17 cellular contexts compared by ENCODE assay signal in genomic region chr1:195697130-195697529, GRCh38.
A peak's percentile ranks its signal among the peaks of the same experiment; 100 is the strongest.
DNase-seq lines count a peak whose midpoint lies in the region; ATAC-seq and TF ChIP-seq lines count a peak whose summit lies in the region.
"Had no signal": no experiment of that assay in that cellular context is flagged by ENCODE, and none has a peak within 500 bp of the region (broad histone marks: within the 10 kb centered on the region; RNA-seq: fewer than 3 reads in every experiment).

No MANE protein-coding gene starts in this region.

- H3K4me1 ChIP-seq in MM.1S (ENCODE audit: low read length) (peaks cover 5% of the 10 kb centered on the region; the same call in 1 of the 2 replicates), uterus (no peaks in the 10 kb centered on the region), right lobe of liver (no peaks in the 10 kb centered on the region)
- H3K4me1 ChIP-seq: esophagus muscularis mucosa, suprapubic skin had no signal

- CTCF ChIA-PET in activated naive CD4-positive, alpha-beta T cell treated with anti-CD3 and anti-CD28 coated beads, Interleukin-2, amount 10 ng/mL, durations not matched to agents 7 days and 5 days (lab: Charles Lee), result no interaction called here

- no peaks in the 10 kb centered on the region for H3F3A ChIP-seq in MM.1S (ENCODE audit: insufficient read depth, low read length)

- H3K4me1 Mint-ChIP-seq in activated naive CD4-positive, alpha-beta T cell treated with anti-CD3 and anti-CD28 coated beads, Interleukin-2, amount 10 ng/mL, durations not matched to agents 7 days and 5 days, result no peaks in the 10 kb centered on the region

- peak; percentile 87 for ATAC-seq in GM18873 (IDR thresholded peaks at IDR 0.05; ENCODE audit: low FRiP score, unreplicated experiment)
- peak; percentile 94 for ATAC-seq in GM21619 (IDR thresholded peaks at IDR 0.05; ENCODE audit: unreplicated experiment)
- peak; percentile 95 for ATAC-seq in HG03064 (IDR thresholded peaks at IDR 0.05; ENCODE audit: low read depth, unreplicated experiment)
- no peak for ATAC-seq in right lobe of liver

- no peak for TF ChIP-seq POLR2A in uterus (IDR thresholded peaks at IDR 0.05)
- no peak for TF ChIP-seq POLR2A in right lobe of liver (IDR thresholded peaks at IDR 0.05)

- no peak overlapping the region for H3K4me2 ChIP-seq in MM.1S (ENCODE audit: low read depth, low read length)

- no peaks in the 10 kb centered on the region for H3K27me3 Mint-ChIP-seq in activated naive CD4-positive, alpha-beta T cell treated with anti-CD3 and anti-CD28 coated beads, Interleukin-2, amount 10 ng/mL, durations not matched to agents 7 days and 5 days

- no peaks in the 10 kb centered on the region for H3K9me3 Mint-ChIP-seq in activated naive CD4-positive, alpha-beta T cell treated with anti-CD3 and anti-CD28 coated beads, Interleukin-2, amount 10 ng/mL, durations not matched to agents 7 days and 5 days

- 62% methylated on average over 2 of the region's 2 CpGs for WGBS in right lobe of liver (ENCODE audit: insufficient coverage, low coverage, low lambda C conversion rate, missing lambda C conversion rate)

- H3K9me2 ChIP-seq in MM.1S (replicated peaks; ENCODE audit: insufficient read depth, low read length), result no peaks in the 10 kb centered on the region

- DNase-seq in MM.1S (peak; percentile 86), uterus (no peak), right lobe of liver (no peak)
- no peak for DNase-seq in effector CD8-positive, alpha-beta T cell (lab: John Stamatoyannopoulos, UW)
- no peak for DNase-seq in activated naive CD4-positive, alpha-beta T cell treated with anti-CD3 and anti-CD28 coated beads, Interleukin-2, amount 10 ng/mL, durations not matched to agents 7 days and 5 days
- DNase-seq: activated CD8-positive, alpha-beta memory T cell treated with anti-CD3 and anti-CD28 coated beads, Interleukin-2, amount 50 U/mL, for 48 hours; C1 segment of cervical spinal cord; NCI-H1694; NCI-H774; nucleus accumbens; SHP77 treated with DMSO at 0.1 percent for 48 hours had no signal

- no peaks in the 10 kb centered on the region for H4K20me1 ChIP-seq in MM.1S (ENCODE audit: insufficient read depth, low read length)

- no peak overlapping the region for H2AFZ ChIP-seq in MM.1S (ENCODE audit: low read length)

- H3K9ac ChIP-seq in MM.1S (ENCODE audit: low read length), result no peak overlapping the region

- TF ChIP-seq CTCF in MM.1S (IDR thresholded peaks at IDR 0.05; ENCODE audit: low read length), result no peak
- no peak for TF ChIP-seq CTCF in uterus (IDR thresholded peaks at IDR 0.05)
- TF ChIP-seq CTCF in right lobe of liver (IDR thresholded peaks at IDR 0.05), result no peak

- no peak overlapping the region for H3K4me3 Mint-ChIP-seq in activated naive CD4-positive, alpha-beta T cell treated with anti-CD3 and anti-CD28 coated beads, Interleukin-2, amount 10 ng/mL, durations not matched to agents 7 days and 5 days

- no peaks in the 10 kb centered on the region for H3K36me3 Mint-ChIP-seq in activated naive CD4-positive, alpha-beta T cell treated with anti-CD3 and anti-CD28 coated beads, Interleukin-2, amount 10 ng/mL, durations not matched to agents 7 days and 5 days

- intact Hi-C loops in uterus (cut with DNase I; ENCODE audit: low total_unique reads) (no loop called here), right lobe of liver (cut with DNase I) (no loop called here)

- no peaks in the 10 kb centered on the region for H3K36me3 ChIP-seq in MM.1S (replicated peaks; ENCODE audit: insufficient read depth, low read length)
- H3K36me3 ChIP-seq in uterus, result no peaks in the 10 kb centered on the region
- no peaks in the 10 kb centered on the region for H3K36me3 ChIP-seq in right lobe of liver
- H3K36me3 ChIP-seq: esophagus muscularis mucosa, suprapubic skin had no signal

- no peaks in the 10 kb centered on the region for H3K79me2 ChIP-seq in MM.1S (ENCODE audit: low read length)

- H3K27ac Mint-ChIP-seq in activated naive CD4-positive, alpha-beta T cell treated with anti-CD3 and anti-CD28 coated beads, Interleukin-2, amount 10 ng/mL, durations not matched to agents 7 days and 5 days, result no peak overlapping the region

- H3K9me3 ChIP-seq in MM.1S (replicated peaks; ENCODE audit: insufficient read depth, low read length), result no peaks in the 10 kb centered on the region
- no peaks in the 10 kb centered on the region for H3K9me3 ChIP-seq in uterus
- H3K9me3 ChIP-seq in right lobe of liver, result no peaks in the 10 kb centered on the region
- H3K9me3 ChIP-seq: esophagus muscularis mucosa, suprapubic skin had no signal

- H3K4me3 ChIP-seq in MM.1S (ENCODE audit: low read length) (no peak overlapping the region), uterus (no peak overlapping the region), right lobe of liver (no peak overlapping the region)
- H3K4me3 ChIP-seq: esophagus muscularis mucosa, skin epidermis, suprapubic skin had no signal

- no peak overlapping the region for H3K27ac ChIP-seq in MM.1S (ENCODE audit: low read length)
- H3K27ac ChIP-seq in uterus, result no peak overlapping the region
- no peak overlapping the region for H3K27ac ChIP-seq in right lobe of liver
- H3K27ac ChIP-seq: esophagus muscularis mucosa, skin epidermis, suprapubic skin had no signal

- H3K27me3 ChIP-seq in MM.1S (replicated peaks; ENCODE audit: insufficient read depth, low read length) (no peaks in the 10 kb centered on the region), uterus (no peaks in the 10 kb centered on the region), right lobe of liver (no peaks in the 10 kb centered on the region)
- H3K27me3 ChIP-seq: esophagus muscularis mucosa, suprapubic skin had no signal

Comparison
In these comparisons a context has a peak if more than half of its experiments do, and no peak if none do; other contexts are left out.
1. ATAC-seq: peak in GM18873 (single experiment), GM21619 (single experiment) and HG03064 (single experiment); none in right lobe of liver (0 of 4).